In the genomic region with DNA sequence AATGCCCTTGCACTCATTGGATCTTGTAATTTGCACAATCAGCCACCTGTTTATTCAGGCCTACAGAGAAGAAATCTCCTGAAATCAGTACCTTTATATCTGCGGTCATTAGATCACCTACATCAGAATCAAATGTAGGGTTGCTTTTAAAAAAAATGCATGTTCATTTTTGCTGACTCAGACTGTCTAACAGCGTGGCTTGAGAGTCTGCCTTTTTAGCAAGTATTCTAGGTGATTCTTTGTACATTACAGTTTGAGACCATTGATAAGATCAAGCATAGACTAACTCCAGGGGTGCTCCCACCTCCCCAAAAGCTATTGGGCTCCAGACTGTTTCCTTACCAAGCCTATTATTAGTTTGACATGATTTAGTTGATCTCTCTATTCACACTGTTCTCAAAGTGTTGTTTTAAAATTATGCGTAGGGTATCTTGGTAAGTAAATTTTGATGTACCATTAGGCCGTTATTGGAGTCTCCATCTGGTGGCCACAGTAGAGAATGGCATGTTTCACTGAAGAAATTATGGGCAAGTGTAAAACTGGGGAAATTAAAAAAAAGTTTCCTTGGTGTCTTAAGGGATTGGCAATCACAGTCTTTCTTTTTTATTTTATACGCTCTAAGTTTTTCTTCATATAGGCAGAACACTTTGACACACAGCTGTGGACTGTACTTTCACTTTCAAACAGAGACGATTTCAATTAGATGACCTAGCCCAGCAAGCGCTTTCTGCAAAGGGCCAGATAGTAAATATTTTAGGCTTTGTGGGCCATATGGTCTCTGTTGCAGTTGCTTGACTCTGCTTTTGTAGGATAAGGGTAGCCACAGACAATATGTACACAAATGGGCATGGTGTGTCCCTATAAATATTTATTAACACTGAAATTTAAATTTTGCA, we compare ENCODE assay signal across 9 cellular contexts. TPM values are rescaled to one million over a fixed set of nuclear protein-coding genes. Genes with fewer than 3 reads are reported as not detected.
DNase-seq lines count a peak whose midpoint lies in the region; ATAC-seq and TF ChIP-seq lines count a peak whose summit lies in the region.
"Had no signal": no experiment of that assay in that cellular context is flagged by ENCODE, and none has a peak within 500 bp of the region (broad histone marks: within the 10 kb centered on the region; RNA-seq: fewer than 3 reads in every experiment).

No MANE protein-coding gene starts in this region.

- no peaks in the 10 kb centered on the region for H4K20me1 ChIP-seq in PC-9 (ENCODE audit: insufficient read depth)

- H3K9me2 ChIP-seq in PC-9 (ENCODE audit: insufficient read depth), result no peaks in the 10 kb centered on the region

- H3K9me3 Mint-ChIP-seq in endothelial cell (ENCODE audit: unreplicated experiment), result no peaks in the 10 kb centered on the region
- H3K9me3 Mint-ChIP-seq in neural crest cell, result peaks cover 8% of the 10 kb centered on the region
- H3K9me3 Mint-ChIP-seq: CD8-positive, alpha-beta memory T cell had no signal

- H3K4me3 ChIP-seq in PC-9, result no peak overlapping the region

- no peaks in the 10 kb centered on the region for H3K27me3 ChIP-seq in PC-9 (ENCODE audit: insufficient read depth, low read depth)

- no peak overlapping the region for H3K4me2 ChIP-seq in PC-9

- POLR2A ChIA-PET in PC-9 (lab: Charles Lee; ENCODE audit: unreplicated experiment), result no interaction called here

- ATAC-seq in GM19467 (IDR thresholded peaks at IDR 0.05; ENCODE audit: unreplicated experiment), result no peak

- H3K36me3 ChIP-seq in PC-9 (ENCODE audit: low read depth), result no peaks in the 10 kb centered on the region

- no peaks in the 10 kb centered on the region for H3F3A ChIP-seq in PC-9 (ENCODE audit: insufficient read depth, low read depth)

- H3K27me3 Mint-ChIP-seq in endothelial cell (ENCODE audit: unreplicated experiment) (peaks cover 2% of the 10 kb centered on the region), neural crest cell (ENCODE audit: low read depth) (no peaks in the 10 kb centered on the region)
- H3K27me3 Mint-ChIP-seq: CD8-positive, alpha-beta memory T cell had no signal

- H2AFZ ChIP-seq in PC-9, result no peak overlapping the region

- DNase-seq in NCI-H1092 treated with DMSO at 0.1 percent for 48 hours (lab: John Stamatoyannopoulos, UW), result peak; percentile 17
- DNase-seq in NCI-H1092 (lab: John Stamatoyannopoulos, UW), result no peak
- DNase-seq in GM20000 (ENCODE audit: low spot score), result peak; percentile 28
- DNase-seq in PC-9, result peak in 1 of 2 experiments; percentile 3
- DNase-seq in endothelial cell (ENCODE audit: low spot score), result peak; percentile 6
- DNase-seq in neural crest cell (ENCODE audit: low read depth, low spot score), result no peak
- DNase-seq in posterior vena cava (ENCODE audit: low spot score), result no peak

- TF ChIP-seq CTCF in GM20000 (IDR thresholded peaks at IDR 0.05; ENCODE audit: extremely low read depth, missing control alignments) (peak; percentile 35), PC-9 (conservative IDR thresholded peaks at IDR 0.05) (peak; percentile 70), endothelial cell (IDR thresholded peaks at IDR 0.05; ENCODE audit: unreplicated experiment) (peak; percentile 65), neural crest cell (conservative IDR thresholded peaks at IDR 0.05) (peak; percentile 72)

- BruUV-seq in PC-9 (replicated peaks; lab: Mats Ljungman, UMichigan), result no TSS peak

- CTCF ChIA-PET in PC-9 (lab: Charles Lee), result no interaction called here

- no peaks in the 10 kb centered on the region for H3K9me3 ChIP-seq in PC-9 (ENCODE audit: insufficient read depth, low read depth)

- H3K4me3 Mint-ChIP-seq in endothelial cell (ENCODE audit: unreplicated experiment) (no peak overlapping the region), neural crest cell (no peak overlapping the region)
- H3K4me3 Mint-ChIP-seq: CD8-positive, alpha-beta memory T cell had no signal

- H3K27ac Mint-ChIP-seq in endothelial cell (ENCODE audit: unreplicated experiment) (no peak overlapping the region), neural crest cell (ENCODE audit: unreplicated experiment) (no peak overlapping the region)
- H3K27ac Mint-ChIP-seq: CD8-positive, alpha-beta memory T cell had no signal

- intact Hi-C loops in PC-9 (cut with micrococcal nuclease; ENCODE audit: unreplicated experiment), result loop anchor here (5.0 kb wide), 1 partner anchor 192 kb away; no protein-coding TSS in a partner anchor
- intact Hi-C loops in posterior vena cava (cut with DNase I), result no loop called here

- no peaks in the 10 kb centered on the region for H3K4me1 Mint-ChIP-seq in endothelial cell (ENCODE audit: unreplicated experiment)
- no peaks in the 10 kb centered on the region for H3K4me1 Mint-ChIP-seq in neural crest cell
- H3K4me1 Mint-ChIP-seq: CD8-positive, alpha-beta memory T cell had no signal

- H3K27ac ChIP-seq in PC-9, result no peak overlapping the region

- H3K79me2 ChIP-seq in PC-9 (ENCODE audit: low read depth), result no peaks in the 10 kb centered on the region

- H3K4me1 ChIP-seq in PC-9 (replicated peaks; ENCODE audit: insufficient read depth), result no peaks in the 10 kb centered on the region

- H3K36me3 Mint-ChIP-seq in endothelial cell (ENCODE audit: low read depth, unreplicated experiment) (no peaks in the 10 kb centered on the region), neural crest cell (ENCODE audit: low read depth) (no peaks in the 10 kb centered on the region)
- H3K36me3 Mint-ChIP-seq: CD8-positive, alpha-beta memory T cell had no signal

RNA-seq across cellular contexts. Expression of a gene that starts 33.7 kb away (rescaled TPM):
- total RNA-seq in PC-9 (2021) (39.3 and 42.6 TPM in 2 replicates), endothelial cell (ENCODE audit: unreplicated experiment) (55.0 TPM), neural crest cell (27.8 and 29.2 TPM in 2 replicates), posterior vena cava (10 to 100 TPM; 25.5 to 36.7 TPM)

RNA-seq across cellular contexts. Expression of a gene that starts 58.6 kb away (rescaled TPM):
- not detected in 2 replicates for total RNA-seq in PC-9 (2021)
- total RNA-seq in endothelial cell (ENCODE audit: unreplicated experiment), result 4.1 TPM
- 2.3 and 2.7 TPM in 2 replicates for total RNA-seq in neural crest cell
- total RNA-seq in posterior vena cava, result 10 to 100 TPM; 19.6 to 20.2 TPM
- total RNA-seq: CD8-positive, alpha-beta memory T cell had no signal

Comparison
In these comparisons a context has a peak if more than half of its experiments do, and no peak if none do; other contexts are left out.
1. DNase-seq: peak in NCI-H1092 treated with DMSO at 0.1 percent for 48 hours (single experiment), GM20000 (single experiment) and endothelial cell (single experiment); none in NCI-H1092 (single experiment), neural crest cell (single experiment) and posterior vena cava (single experiment).
2. Peak in every context shown above with its lines, with median percentiles within 50 percentile points of each other: CTCF ChIP-seq.